In genomic region chr17:45147581-45148182, GRCh38 we compare ENCODE assay signal across 8 cellular contexts. TPM values are rescaled to one million over a fixed set of nuclear protein-coding genes. Genes with fewer than 3 reads are reported as not detected.
DNase-seq lines count a peak whose midpoint lies in the region; ATAC-seq and TF ChIP-seq lines count a peak whose summit lies in the region.

No MANE protein-coding gene starts in this region.

- no peaks in the 10 kb centered on the region for H3K9me2 ChIP-seq in hepatocyte (replicated peaks; ENCODE audit: insufficient read depth)

- DNase-seq in NK-92 treated with Interleukin-12 subunit alpha and Interleukin-12 subunit beta, amount 100 ng/mL, for 24 hours (lab: John Stamatoyannopoulos, UW): peak; percentile 87
- DNase-seq in NK-92 (lab: John Stamatoyannopoulos, UW; ENCODE audit: unreplicated experiment) (no peak), NCI-H187 (lab: John Stamatoyannopoulos, UW) (peak; percentile 63 to 98), T-helper 2 cell (peak; percentile 29 to 97 (median 69)), ascending aorta (ENCODE audit: low spot score in 2 of 2) (peak in 1 of 2 donors; percentile 87), hepatocyte (ENCODE audit: low spot score) (peak; percentile 91), renal cortical epithelial cell (ENCODE audit: low read depth) (peak; percentile 93)

- H3K4me3 ChIP-seq in ascending aorta (peak overlapping the region; percentile 70 to 73), hepatocyte (peak overlapping the region; percentile 25)

- no peaks in the 10 kb centered on the region for H3K27me3 ChIP-seq in ascending aorta
- H3K27me3 ChIP-seq in hepatocyte: no peaks in the 10 kb centered on the region

- intact Hi-C loops in ascending aorta (cut with DNase I): loop anchor here (1.0 to 10.0 kb wide), 4 partner anchors 14 to 1243 kb away; partner anchors contain the start of genes HEXIM2, MAP3K14 and MPP2

- no peak for TF ChIP-seq CTCF in ascending aorta (IDR thresholded peaks at IDR 0.05)
- TF ChIP-seq CTCF in hepatocyte (IDR thresholded peaks at IDR 0.05; ENCODE audit: poor library complexity): no peak

- H3K4me1 ChIP-seq in ascending aorta (peaks cover 11 to 47% of the 10 kb centered on the region in 2 donors), hepatocyte (ENCODE audit: insufficient read depth) (peaks cover 32% of the 10 kb centered on the region)

- H3K4me2 ChIP-seq in hepatocyte: peak overlapping the region; percentile 84

- H4K20me1 ChIP-seq in hepatocyte (ENCODE audit: insufficient read depth, poor library complexity, severe bottlenecking): peaks cover 24% of the 10 kb centered on the region

- ATAC-seq in HG02798 (IDR thresholded peaks at IDR 0.05; ENCODE audit: poor library complexity, unreplicated experiment): no peak

- H3K9me3 ChIP-seq in ascending aorta (no peaks in the 10 kb centered on the region), hepatocyte (ENCODE audit: low read depth) (no peaks in the 10 kb centered on the region)

- peaks cover 34% of the 10 kb centered on the region for H3K79me2 ChIP-seq in hepatocyte

- under 1% methylated on average over 34 of the region's 38 CpGs for WGBS in hepatocyte (ENCODE audit: low lambda C conversion rate, missing lambda C conversion rate)

- H2AFZ ChIP-seq in hepatocyte: peak overlapping the region; percentile 4

- H3K27ac ChIP-seq in ascending aorta (peak overlapping the region; percentile 96), hepatocyte (peak overlapping the region; percentile 97)

- H3K36me3 ChIP-seq in ascending aorta: no peaks in the 10 kb centered on the region
- no peaks in the 10 kb centered on the region for H3K36me3 ChIP-seq in hepatocyte (replicated peaks; ENCODE audit: insufficient read depth, low read depth)

RNA-seq across cellular contexts. Expression of gene HEXIM1, which starts 0.6 kb away (rescaled TPM):
- total RNA-seq in ascending aorta (23.7 TPM), hepatocyte (17.1 and 19.2 TPM in 2 replicates), renal cortical epithelial cell (10.8 and 38.0 TPM in 2 replicates)
- 13.5 and 14.5 TPM in 2 replicates for polyA plus RNA-seq in hepatocyte

RNA-seq across cellular contexts. Expression of gene ACBD4, which starts 12.2 kb away (rescaled TPM):
- total RNA-seq in ascending aorta (14.7 TPM), hepatocyte (8.1 and 8.2 TPM in 2 replicates), renal cortical epithelial cell (7.2 and 9.6 TPM in 2 replicates)
- polyA plus RNA-seq in hepatocyte: 11.2 and 13.7 TPM in 2 replicates

RNA-seq across cellular contexts. Expression of gene HEXIM2, which starts 14.0 kb away (rescaled TPM):
- 1.4 TPM for total RNA-seq in ascending aorta
- total RNA-seq in hepatocyte: 6.7 and 12.2 TPM in 2 replicates
- 7.6 and 10.5 TPM in 2 replicates for polyA plus RNA-seq in hepatocyte
- total RNA-seq in renal cortical epithelial cell: 5.6 and 7.3 TPM in 2 replicates

RNA-seq across cellular contexts. Expression of gene PLCD3, which starts 15.4 kb away (rescaled TPM):
- 65.5 TPM for total RNA-seq in ascending aorta
- 49.2 and 69.7 TPM in 2 replicates for total RNA-seq in hepatocyte
- polyA plus RNA-seq in hepatocyte: 35.7 and 41.8 TPM in 2 replicates
- total RNA-seq in renal cortical epithelial cell: 26.9 and 98.1 TPM in 2 replicates
